ENCODE assay signal across 2 cellular contexts in genomic region chr14:76940057-76940456, GRCh38.
TF ChIP-seq lines count a peak whose summit lies in the region.

No MANE protein-coding gene starts in this region.

TF ChIP-seq in SK-N-SH, 30 proteins besides CTCF, POLR2A, EP300 and RAD21 (continued from another document):
- TF ChIP-seq USF2 (IDR thresholded peaks at IDR 0.05; ENCODE audit: borderline replicate concordance, low read depth, low read length), result no peak
- no peak for TF ChIP-seq RCOR1 (IDR thresholded peaks at IDR 0.05; ENCODE audit: low read length)
- TF ChIP-seq IRF3 (IDR thresholded peaks at IDR 0.05; ENCODE audit: low read depth, low read length), result no peak

TF ChIP-seq in SK-N-SH treated with all-trans-retinoic acid at 6 μM for 48 hours, 23 proteins besides CTCF, POLR2A, EP300 and RAD21 (continued from another document):
- no peak for TF ChIP-seq CSRNP3 (CRISPR knock-in tag; IDR thresholded peaks at IDR 0.05)
- TF ChIP-seq BACH2 (CRISPR knock-in tag; IDR thresholded peaks at IDR 0.05; ENCODE audit: borderline replicate concordance), result no peak
- TF ChIP-seq ZNF565 (CRISPR knock-in tag; conservative IDR thresholded peaks at IDR 0.05; ENCODE audit: low read depth), result no peak
- no peak for TF ChIP-seq CREB5 (CRISPR knock-in tag; IDR thresholded peaks at IDR 0.05; ENCODE audit: low read depth)
- no peak for TF ChIP-seq OSR1 (CRISPR knock-in tag; IDR thresholded peaks at IDR 0.05)
- no peak for TF ChIP-seq ZC3H10 (CRISPR knock-in tag; IDR thresholded peaks at IDR 0.05)
- no peak for TF ChIP-seq ARNTL (CRISPR knock-in tag; IDR thresholded peaks at IDR 0.05; ENCODE audit: borderline replicate concordance, low read depth)
- no peak for TF ChIP-seq TOX (CRISPR knock-in tag; IDR thresholded peaks at IDR 0.05; ENCODE audit: borderline replicate concordance)
TF ChIP-seq in SK-N-SH treated with all-trans-retinoic acid at 6 μM for 48 hours: peak in this region for 0.
